Comparison of ENCODE assay signal across 16 cellular contexts in the genomic region with DNA sequence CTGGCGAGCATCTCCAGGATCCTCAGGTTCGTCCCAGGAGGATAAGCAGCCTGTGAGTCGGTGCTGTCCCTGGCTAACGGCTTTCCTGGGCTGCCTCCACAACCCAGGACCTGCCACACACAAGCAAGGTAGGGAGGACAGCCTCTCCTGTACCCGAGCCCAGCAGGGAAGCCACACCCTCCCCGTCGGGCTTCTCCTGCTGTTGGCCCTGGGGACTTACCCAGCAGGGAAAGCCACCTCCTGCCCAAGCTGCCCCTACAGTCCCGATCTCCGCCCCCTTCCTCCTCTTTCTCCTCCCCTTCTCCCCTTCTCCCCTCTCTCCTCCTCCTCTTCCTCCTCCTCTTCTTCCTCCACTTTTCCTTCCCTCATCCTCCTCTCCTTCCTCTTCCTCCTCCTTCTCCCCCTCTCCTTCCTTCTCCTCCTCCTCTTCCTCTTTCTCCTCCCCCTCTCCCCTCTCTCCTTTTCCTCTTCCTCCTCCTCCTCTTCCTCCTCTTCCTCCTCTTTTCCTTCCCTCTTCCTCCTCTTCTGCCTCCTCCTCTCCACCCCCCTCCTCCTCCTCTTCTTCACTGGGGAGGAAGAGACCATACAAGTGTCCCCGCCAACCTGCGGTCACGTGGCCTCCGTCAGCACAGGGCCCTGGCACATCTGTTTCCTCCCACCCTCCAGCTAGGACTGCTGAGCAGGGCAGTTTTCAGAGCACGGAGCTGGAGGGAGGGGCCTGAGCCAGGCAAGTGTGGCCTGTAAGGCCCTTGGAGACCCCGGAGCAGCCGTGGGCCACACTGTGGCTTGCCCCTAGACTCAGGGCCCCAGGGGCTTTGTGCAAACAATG. TPM values are rescaled to one million over a fixed set of nuclear protein-coding genes. Genes with fewer than 3 reads are reported as not detected.
DNase-seq lines count a peak whose midpoint lies in the region; ATAC-seq and TF ChIP-seq lines count a peak whose summit lies in the region.
"Had no signal": no experiment of that assay in that cellular context is flagged by ENCODE, and none has a peak within 500 bp of the region (broad histone marks: within the 10 kb centered on the region; RNA-seq: fewer than 3 reads in every experiment).

No MANE protein-coding gene starts in this region.

- intact Hi-C loops in colonic mucosa (cut with DNase I): no loop called here
- intact Hi-C loops in psoas muscle (cut with DNase I): no loop called here

- ATAC-seq in psoas muscle (no peak), T-cell (replicated peaks in 1 of 4) (no peak)

- DNase-seq in NCI-H345 (lab: John Stamatoyannopoulos, UW) (peak; percentile 9), NCI-H345 treated with DMSO at 0.1 percent for 48 hours (lab: John Stamatoyannopoulos, UW; ENCODE audit: unreplicated experiment) (no peak), NCI-H2171 (lab: John Stamatoyannopoulos, UW) (peak; percentile 26), colonic mucosa (peak; percentile 47), substantia nigra (lab: John Stamatoyannopoulos, UW) (peak in 2 of 49 donors; percentile 4 to 9), H4 (ENCODE audit: low spot score) (no peak), psoas muscle (no peak), T-cell (no peak)
- DNase-seq: activated T-cell treated with anti-CD3 and anti-CD28 coated beads for 4 hours; central memory CD4-positive, alpha-beta T cell; NCI-H226; PC-9; stimulated activated CD4-positive, alpha-beta T cell treated with anti-CD3 and anti-CD28 coated beads, Interleukin-1b, Interleukin-23, amount 100 ng/mL, for 48 hours; thyroid gland had no signal

- no peak overlapping the region for H3K27ac Mint-ChIP-seq in T-cell
- H3K27ac Mint-ChIP-seq: T-helper 1 cell treated with Interleukin-12 subunit alpha and Interleukin-12 subunit beta and Interleukin-4 antibody, amounts not matched to agents 30 μg/mL and 1 μg/mL, for 36 hours had no signal

- H3K9me3 ChIP-seq in colonic mucosa (no peaks in the 10 kb centered on the region), psoas muscle (no peaks in the 10 kb centered on the region)
- H3K9me3 ChIP-seq: thyroid gland had no signal

- H3K36me3 ChIP-seq in colonic mucosa (no peaks in the 10 kb centered on the region), psoas muscle (ENCODE audit: insufficient read depth in 1 of 2, low read depth in 1 of 2) (no peaks in the 10 kb centered on the region)
- H3K36me3 ChIP-seq: thyroid gland had no signal

- H3K4me3 Mint-ChIP-seq in T-cell: no peak overlapping the region
- H3K4me3 Mint-ChIP-seq: T-helper 1 cell treated with Interleukin-12 subunit alpha and Interleukin-12 subunit beta and Interleukin-4 antibody, amounts not matched to agents 30 μg/mL and 1 μg/mL, for 36 hours had no signal

- CTCF ChIA-PET in T-cell (lab: Charles Lee): interaction anchor here in 1 of 2 donors (0.5 kb wide), 1 partner anchor 112 kb away, joined by 3 read pairs; no protein-coding TSS in a partner anchor

- H3K27me3 Mint-ChIP-seq in T-cell: peaks cover 20 to 53% of the 10 kb centered on the region in 2 donors

- no peaks in the 10 kb centered on the region for H3K27me3 ChIP-seq in colonic mucosa
- peaks cover 0 to 35% (median 7%) of the 10 kb centered on the region in 3 donors for H3K27me3 ChIP-seq in psoas muscle (ENCODE audit: insufficient read depth in 3 of 3, low read length in 2 of 3)
- H3K27me3 ChIP-seq: thyroid gland had no signal

- POLR2A ChIA-PET in T-cell (lab: Charles Lee): no interaction called here

- TF ChIP-seq CTCF in colonic mucosa (IDR thresholded peaks at IDR 0.05) (no peak), psoas muscle (IDR thresholded peaks at IDR 0.05) (no peak)

- H3K4me1 ChIP-seq in colonic mucosa (no peaks in the 10 kb centered on the region), psoas muscle (no peaks in the 10 kb centered on the region)
- H3K4me1 ChIP-seq: thyroid gland had no signal

- no peaks in the 10 kb centered on the region for H3K9me3 Mint-ChIP-seq in T-cell
- H3K9me3 Mint-ChIP-seq: T-helper 1 cell treated with Interleukin-12 subunit alpha and Interleukin-12 subunit beta and Interleukin-4 antibody, amounts not matched to agents 30 μg/mL and 1 μg/mL, for 36 hours had no signal

- 41 to 55% (median 50%) methylated on average over 16 of the region's 16 CpGs for WGBS in psoas muscle, 3 donors

- H3K27ac ChIP-seq in colonic mucosa (no peak overlapping the region), substantia nigra (ENCODE audit: low read depth, low read length, poor library complexity, severe bottlenecking) (peak overlapping the region; percentile 32), psoas muscle (no peak overlapping the region)
- H3K27ac ChIP-seq: PC-9, thyroid gland had no signal

- H3K9ac ChIP-seq in colonic mucosa (ENCODE audit: low read depth in 2 of 2, low read length in 2 of 2): no peak overlapping the region

- no peaks in the 10 kb centered on the region for H3K4me1 Mint-ChIP-seq in T-cell

- H3K4me3 ChIP-seq in colonic mucosa (no peak overlapping the region), psoas muscle (no peak overlapping the region)
- H3K4me3 ChIP-seq: lung, PC-9, thyroid gland had no signal

- H3K36me3 Mint-ChIP-seq in T-cell: no peaks in the 10 kb centered on the region

RNA-seq across cellular contexts. Expression of a gene that starts 17.3 kb away (rescaled TPM):
- total RNA-seq in colonic mucosa (10 to 100 TPM; 22.4 to 44.8 TPM), psoas muscle (1 to 10 TPM in 3 of 4 donors, under 1 TPM in 1; 0.50 to 7.8 (median 1.8) TPM), T-cell (not detected)
- total RNA-seq in H4 (2014; rRNA removed; shearing (Covaris generic)): not detected in 2 replicates
- polyA plus RNA-seq in psoas muscle: under 1 TPM; 0.38 to 0.70 (median 0.47) TPM
- total RNA-seq: PC-9 had no signal

Comparison
In these comparisons a context has a peak if more than half of its experiments do, and no peak if none do; other contexts are left out.
1. DNase-seq: peak in NCI-H345 (single experiment), NCI-H2171 (single experiment) and colonic mucosa (single experiment); none in NCI-H345 treated with DMSO at 0.1 percent for 48 hours (single experiment), H4 (single experiment), psoas muscle (0 of 2) and T-cell (0 of 34).